Comparison of ENCODE assay signal across 25 cellular contexts in the genomic region with DNA sequence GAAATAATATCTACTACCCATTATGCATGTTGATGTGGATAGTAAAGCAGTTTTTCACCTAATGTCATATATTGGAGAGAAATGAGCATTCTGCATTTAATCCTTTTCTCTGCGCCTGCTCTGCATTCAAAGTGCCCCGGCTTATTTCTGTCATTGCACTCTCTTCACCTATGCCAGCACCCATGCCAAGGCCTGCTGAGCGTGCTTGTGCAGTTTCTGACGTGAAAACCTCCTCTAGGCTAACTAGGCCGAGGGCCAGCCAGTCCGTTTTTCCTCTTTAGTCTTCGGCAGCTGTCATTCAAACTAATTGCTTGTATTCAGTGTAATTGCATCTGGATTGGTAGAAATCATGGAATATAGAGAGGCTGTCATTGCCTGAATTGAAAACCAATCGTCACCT.
A peak's percentile ranks its signal among the peaks of the same experiment; 100 is the strongest.
DNase-seq lines count a peak whose midpoint lies in the region; ATAC-seq, FAIRE-seq and TF ChIP-seq lines count a peak whose summit lies in the region.
"Had no signal": no experiment of that assay in that cellular context is flagged by ENCODE, and none has a peak within 500 bp of the region (broad histone marks: within the 10 kb centered on the region; RNA-seq: fewer than 3 reads in every experiment).

No MANE protein-coding gene starts in this region.

- no peak overlapping the region for H3K4ac ChIP-seq in mesenchymal stem cell (ENCODE audit: low read depth in 1 of 2, low read length in 2 of 2)

- no peak for TF ChIP-seq POLR2A in HepG2 (IDR thresholded peaks at IDR 0.05; ENCODE audit: insufficient read depth in 1 of 2, low read depth in 2 of 2, low read length in 2 of 2)

- H2AFZ ChIP-seq in HepG2 (ENCODE audit: low read length) (no peak overlapping the region), mesenchymal stem cell (ENCODE audit: low read depth, low read length) (no peak overlapping the region)

- H3K9ac ChIP-seq in HepG2 (ENCODE audit: insufficient read depth, low read depth, low read length), result no peak overlapping the region
- H3K9ac ChIP-seq in mesenchymal stem cell (ENCODE audit: low read length), result no peak overlapping the region
- H3K9ac ChIP-seq: BLaER1 treated with 17β-estradiol and CSF1 and Interleukin-3, amounts not matched to agents 10 nM and 100 nM had no signal

- in situ Hi-C loops in HepG2 (cut with HindIII; ENCODE audit: extremely low pct_ligation_motif_present, low pct_unique_long_range_greater_than_20kb) (no loop called here), HAP-1 (cut with MboI; ENCODE audit: low sequenced_read_pairs) (no loop called here)

- H3K4me2 ChIP-seq in HepG2 (ENCODE audit: low read depth, low read length), result no peak overlapping the region
- H3K4me2 ChIP-seq in mesenchymal stem cell (ENCODE audit: low read length, poor library complexity, severe bottlenecking), result no peak overlapping the region
- H3K4me2 ChIP-seq: BLaER1 treated with 17β-estradiol and CSF1 and Interleukin-3, amounts not matched to agents 10 nM and 100 nM had no signal

- no peak overlapping the region for H2BK12ac ChIP-seq in mesenchymal stem cell (ENCODE audit: low read length in 2 of 2)

- H4K20me1 ChIP-seq in HepG2 (ENCODE audit: insufficient read depth, low read length), result no peaks in the 10 kb centered on the region

- no peaks in the 10 kb centered on the region for H3K79me1 ChIP-seq in mesenchymal stem cell (replicated peaks; ENCODE audit: low read length, poor library complexity, severe bottlenecking)

- no peaks in the 10 kb centered on the region for H3K79me2 ChIP-seq in HepG2 (ENCODE audit: insufficient read depth, low read length)

- H3K9me3 ChIP-seq in HepG2 (ENCODE audit: low read length) (no peaks in the 10 kb centered on the region), HAP-1 (no peaks in the 10 kb centered on the region), mesenchymal stem cell (ENCODE audit: control insufficient read depth, low read length) (no peaks in the 10 kb centered on the region)
- H3K9me3 ChIP-seq: BLaER1 treated with 17β-estradiol and CSF1 and Interleukin-3, amounts not matched to agents 10 nM and 100 nM; Caco-2; SJCRH30 had no signal

- H3K4me1 ChIP-seq in HepG2 (ENCODE audit: insufficient read depth, low read length) (no peaks in the 10 kb centered on the region), HAP-1 (no peaks in the 10 kb centered on the region), mesenchymal stem cell (ENCODE audit: control insufficient read depth, insufficient read depth, low read depth, low read length) (no peaks in the 10 kb centered on the region)
- H3K4me1 ChIP-seq: BLaER1 treated with 17β-estradiol and CSF1 and Interleukin-3, amounts not matched to agents 10 nM and 100 nM; Caco-2; SJCRH30 had no signal

- no peak for TF ChIP-seq RAD21 in HepG2 (CRISPR knock-in tag; IDR thresholded peaks at IDR 0.05)

- H4K8ac ChIP-seq in mesenchymal stem cell (ENCODE audit: low read length), result no peak overlapping the region

- no peaks in the 10 kb centered on the region for H3K36me3 ChIP-seq in HepG2 (replicated peaks in 1 of 2; ENCODE audit: control insufficient read depth in 1 of 2, insufficient read depth in 2 of 2, low read length in 2 of 2)
- no peaks in the 10 kb centered on the region for H3K36me3 ChIP-seq in HAP-1 (replicated peaks)
- peaks cover 0 to 3% of the 10 kb centered on the region in 2 experiments for H3K36me3 ChIP-seq in mesenchymal stem cell (ENCODE audit: control insufficient read depth in 1 of 2, insufficient read depth in 2 of 2, low read depth in 1 of 2, low read length in 2 of 2)
- H3K36me3 ChIP-seq: SJCRH30 had no signal

- ATAC-seq in GM19467 (IDR thresholded peaks at IDR 0.05; ENCODE audit: unreplicated experiment), result no peak
- ATAC-seq in HepG2, result no peak
- ATAC-seq: HCT116 had no signal

- intact Hi-C loops in dorsolateral prefrontal cortex (cut with DNase I) (no loop called here), HepG2 (cut with micrococcal nuclease; ENCODE audit: unreplicated experiment) (no loop called here)

- no peak for FAIRE-seq in HepG2 (lab: Jason Lieb, UNC)
- FAIRE-seq: GM12891, HTR-8/SVneo, RCC 7860 had no signal

- no peak for TF ChIP-seq CTCF in dorsolateral prefrontal cortex (IDR thresholded peaks at IDR 0.05 in 54 of 56, conservative IDR thresholded peaks at IDR 0.05 in 2 of 56; ENCODE audit: low read depth in 1 of 56, partially characterized antibody in 56 of 56)
- no peak for TF ChIP-seq CTCF in HepG2 (CRISPR knock-in tag; IDR thresholded peaks at IDR 0.05)

- CTCF ChIA-PET in HepG2 (lab: Yijun Ruan, JAX; ENCODE audit: low intra/inter-chr PET ratio, low total read pairs), result no interaction called here

- H3K4me3 ChIP-seq in dorsolateral prefrontal cortex, result peak overlapping the region in 23 of 59 donors; percentile 1 to 45 (median 19)
- no peak overlapping the region for H3K4me3 ChIP-seq in HepG2 (replicated peaks in 1 of 3; ENCODE audit: insufficient read depth in 1 of 3, low read depth in 2 of 3, low read length in 3 of 3)
- H3K4me3 ChIP-seq in HAP-1, result no peak overlapping the region
- H3K4me3 ChIP-seq in mesenchymal stem cell (ENCODE audit: insufficient read depth in 1 of 2, low read depth in 1 of 2, low read length in 2 of 2), result no peak overlapping the region
- H3K4me3 ChIP-seq: BLaER1 treated with 17β-estradiol and CSF1 and Interleukin-3, amounts not matched to agents 10 nM and 100 nM; SJCRH30 had no signal

- POLR2A ChIA-PET in HepG2 (lab: Yijun Ruan, JAX), result no interaction called here

- no peak overlapping the region for H3K14ac ChIP-seq in mesenchymal stem cell (ENCODE audit: low read length in 2 of 2)

- H3K23ac ChIP-seq in mesenchymal stem cell (ENCODE audit: low read length in 2 of 2), result no peak overlapping the region

- no peak overlapping the region for H2AK5ac ChIP-seq in mesenchymal stem cell (ENCODE audit: low read length, severe bottlenecking)

- H2BK15ac ChIP-seq in mesenchymal stem cell (ENCODE audit: low read depth, poor library complexity, severe bottlenecking), result no peak overlapping the region

- no peak for TF ChIP-seq EP300 in HepG2 (IDR thresholded peaks at IDR 0.05; ENCODE audit: low read depth in 2 of 2, low read length in 2 of 2)
- TF ChIP-seq EP300 in HepG2 (CRISPR knock-in tag; IDR thresholded peaks at IDR 0.05; ENCODE audit: borderline replicate concordance), result no peak

- H2BK5ac ChIP-seq in mesenchymal stem cell (ENCODE audit: low read depth, low read length, poor library complexity, severe bottlenecking), result no peak overlapping the region

- no peak overlapping the region for H2BK120ac ChIP-seq in mesenchymal stem cell (ENCODE audit: low read depth, low read length)

- BruUV-seq in HepG2 (replicated peaks; lab: Mats Ljungman, UMichigan), result no TSS peak

- H3K27me3 ChIP-seq in dorsolateral prefrontal cortex (no peaks in the 10 kb centered on the region), HepG2 (ENCODE audit: control insufficient read depth in 1 of 2, insufficient read depth in 2 of 2, low read length in 2 of 2) (no peaks in the 10 kb centered on the region), HAP-1 (ENCODE audit: low read depth) (no peaks in the 10 kb centered on the region), mesenchymal stem cell (ENCODE audit: control insufficient read depth in 1 of 2, insufficient read depth in 1 of 2, low read length in 2 of 2) (no peaks in the 10 kb centered on the region)
- H3K27me3 ChIP-seq: BLaER1 treated with 17β-estradiol and CSF1 and Interleukin-3, amounts not matched to agents 10 nM and 100 nM; SJCRH30 had no signal

- H3K18ac ChIP-seq in mesenchymal stem cell (ENCODE audit: low read depth in 1 of 2, low read length in 2 of 2), result no peak overlapping the region

- WGBS in HepG2 (ENCODE audit: low lambda C conversion rate), result 22% methylated on average over 8 of the region's 8 CpGs
- WGBS in mesenchymal stem cell, result 91% methylated on average over 8 of the region's 8 CpGs

- no peak overlapping the region for H4K91ac ChIP-seq in mesenchymal stem cell (ENCODE audit: low read length)

- DNase-seq in NCI-H2081 (lab: John Stamatoyannopoulos, UW), result peak; percentile 35 to 71
- DNase-seq in NCI-H2081 treated with DMSO at 0.1 percent for 48 hours (lab: John Stamatoyannopoulos, UW), result no peak
- peak; percentile 71 for DNase-seq in NCI-H446 treated with DMSO at 0.1 percent for 48 hours (lab: John Stamatoyannopoulos, UW)
- DNase-seq in dorsolateral prefrontal cortex, result peak in 1 of 10 donors; percentile 79
- no peak for DNase-seq in HepG2 (ENCODE audit: low spot score)
- DNase-seq in HAP-1 (ENCODE audit: low spot score in 2 of 2), result no peak
- no peak for DNase-seq in mesenchymal stem cell
- DNase-seq: 8988T; Caco-2; CD4-positive, alpha-beta memory T cell; DND-41; GOT3; MV-4-11; NCI-H146; NCI-H2029; NCI-H774; OCI-M1; SJCRH30; T-helper 1 cell had no signal

- H3K27ac ChIP-seq in dorsolateral prefrontal cortex (peak overlapping the region in 31 of 59 donors; percentile 4 to 74 (median 32)), HepG2 (ENCODE audit: extremely low read length, insufficient read depth, low read length) (no peak overlapping the region), mesenchymal stem cell (ENCODE audit: low read length, poor library complexity, severe bottlenecking) (no peak overlapping the region)
- H3K27ac ChIP-seq: BLaER1 treated with 17β-estradiol and CSF1 and Interleukin-3, amounts not matched to agents 10 nM and 100 nM; SJCRH30 had no signal

TF ChIP-seq in HepG2, 621 proteins besides CTCF, POLR2A, EP300 and RAD21 (continues in another document):
- TF ChIP-seq ZNF180 (CRISPR knock-in tag; IDR thresholded peaks at IDR 0.05; ENCODE audit: borderline replicate concordance, low read depth), result no peak
- no peak for TF ChIP-seq AHR (CRISPR knock-in tag; IDR thresholded peaks at IDR 0.05)
- TF ChIP-seq, protein P1, sequence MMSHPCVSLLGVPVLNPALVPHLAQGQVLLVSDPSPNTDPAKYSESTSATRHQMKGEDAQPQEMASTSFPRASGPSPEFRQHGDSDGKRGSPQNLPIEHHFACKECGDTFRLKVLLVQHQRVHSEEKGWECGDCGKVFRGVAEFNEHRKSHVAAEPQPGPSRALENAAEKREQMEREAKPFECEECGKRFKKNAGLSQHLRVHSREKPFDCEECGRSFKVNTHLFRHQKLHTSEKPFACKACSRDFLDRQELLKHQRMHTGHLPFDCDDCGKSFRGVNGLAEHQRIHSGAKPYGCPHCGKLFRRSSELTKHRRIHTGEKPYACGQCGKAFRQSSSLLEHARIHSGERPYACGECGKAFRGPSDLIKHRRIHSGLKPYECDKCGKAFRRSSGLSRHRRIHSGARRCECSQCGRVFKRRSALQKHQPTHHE (CRISPR knock-in tag; IDR thresholded peaks at IDR 0.05; ENCODE audit: borderline replicate concordance), result no peak
- TF ChIP-seq, protein P2, sequence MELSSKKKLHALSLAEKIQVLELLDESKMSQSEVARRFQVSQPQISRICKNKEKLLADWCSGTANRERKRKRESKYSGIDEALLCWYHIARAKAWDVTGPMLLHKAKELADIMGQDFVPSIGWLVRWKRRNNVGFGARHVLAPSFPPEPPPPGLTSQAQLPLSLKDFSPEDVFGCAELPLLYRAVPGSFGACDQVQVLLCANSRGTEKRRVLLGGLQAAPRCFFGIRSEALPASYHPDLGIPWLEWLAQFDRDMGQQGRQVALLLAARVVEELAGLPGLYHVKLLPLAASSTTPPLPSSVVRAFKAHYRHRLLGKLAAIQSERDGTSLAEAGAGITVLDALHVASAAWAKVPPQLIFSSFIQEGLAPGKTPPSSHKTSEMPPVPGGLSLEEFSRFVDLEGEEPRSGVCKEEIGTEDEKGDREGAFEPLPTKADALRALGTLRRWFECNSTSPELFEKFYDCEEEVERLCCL (CRISPR knock-in tag; IDR thresholded peaks at IDR 0.05; ENCODE audit: borderline replicate concordance), result no peak
- no peak for TF ChIP-seq XBP1 (CRISPR knock-in tag; IDR thresholded peaks at IDR 0.05)

Comparison
In these comparisons a context has a peak if more than half of its experiments do, and no peak if none do; other contexts are left out.
1. DNase-seq: peak in NCI-H2081 (2 of 2) and NCI-H446 treated with DMSO at 0.1 percent for 48 hours (single experiment); none in NCI-H2081 treated with DMSO at 0.1 percent for 48 hours (single experiment), HepG2 (single experiment), HAP-1 (0 of 2) and mesenchymal stem cell (single experiment).
2. H3K27ac ChIP-seq: peak in dorsolateral prefrontal cortex (31 of 59); none in HepG2 (single experiment) and mesenchymal stem cell (single experiment).